In genomic region chr1:28934676-28935075, GRCh38 we compare ENCODE assay signal across 19 cellular contexts. TPM values are rescaled to one million over a fixed set of nuclear protein-coding genes. Genes with fewer than 3 reads are reported as not detected.
DNase-seq lines count a peak whose midpoint lies in the region; ATAC-seq and TF ChIP-seq lines count a peak whose summit lies in the region.
"Had no signal": no experiment of that assay in that cellular context is flagged by ENCODE, and none has a peak within 500 bp of the region (broad histone marks: within the 10 kb centered on the region; RNA-seq: fewer than 3 reads in every experiment).

No MANE protein-coding gene starts in this region.

- CTCF ChIA-PET in activated CD4-positive, alpha-beta memory T cell treated with anti-CD3 and anti-CD28 coated beads for 36 hours (lab: Charles Lee): no interaction called here

- no peak overlapping the region for H3K4me3 Mint-ChIP-seq in activated naive CD8-positive, alpha-beta T cell
- H3K4me3 Mint-ChIP-seq in activated naive CD8-positive, alpha-beta T cell treated with anti-CD3 and anti-CD28 coated beads, Interleukin-2, amount 50 U/mL, for 24 hours: no peak overlapping the region
- no peak overlapping the region for H3K4me3 Mint-ChIP-seq in activated CD4-positive, alpha-beta memory T cell treated with anti-CD3 and anti-CD28 coated beads for 36 hours
- H3K4me3 Mint-ChIP-seq: T-helper 1 cell treated with Interleukin-12 subunit alpha and Interleukin-12 subunit beta and Interleukin-4 antibody, amounts not matched to agents 30 μg/mL and 1 μg/mL, for 36 hours had no signal

- intact Hi-C loops in activated CD4-positive, alpha-beta memory T cell treated with anti-CD3 and anti-CD28 coated beads for 36 hours (cut with micrococcal nuclease): no loop called here

- peaks cover 72% of the 10 kb centered on the region for H3K4me1 Mint-ChIP-seq in activated naive CD8-positive, alpha-beta T cell (ENCODE audit: low read depth)
- peaks cover 69% of the 10 kb centered on the region for H3K4me1 Mint-ChIP-seq in activated naive CD8-positive, alpha-beta T cell treated with anti-CD3 and anti-CD28 coated beads, Interleukin-2, amount 50 U/mL, for 24 hours
- H3K4me1 Mint-ChIP-seq in activated CD4-positive, alpha-beta memory T cell treated with anti-CD3 and anti-CD28 coated beads for 36 hours (ENCODE audit: low read depth): peaks cover 72% of the 10 kb centered on the region

- TF ChIP-seq CTCF in epithelial cell of esophagus (IDR thresholded peaks at IDR 0.05; ENCODE audit: insufficient read depth, low read depth, low read length, missing control alignments): no peak

- no peak for ATAC-seq in activated naive CD8-positive, alpha-beta T cell treated with anti-CD3 and anti-CD28 coated beads, Interleukin-2, amount 50 U/mL, for 24 hours
- ATAC-seq in GM21786 (IDR thresholded peaks at IDR 0.05; ENCODE audit: unreplicated experiment): no peak

- H3K4me3 ChIP-seq in epithelial cell of esophagus (ENCODE audit: low read length): no peak overlapping the region
- H3K4me3 ChIP-seq: BLaER1, dorsolateral prefrontal cortex, lung had no signal

- no peaks in the 10 kb centered on the region for H3K27me3 Mint-ChIP-seq in activated naive CD8-positive, alpha-beta T cell
- H3K27me3 Mint-ChIP-seq in activated naive CD8-positive, alpha-beta T cell treated with anti-CD3 and anti-CD28 coated beads, Interleukin-2, amount 50 U/mL, for 24 hours: no peaks in the 10 kb centered on the region
- H3K27me3 Mint-ChIP-seq in activated CD4-positive, alpha-beta memory T cell treated with anti-CD3 and anti-CD28 coated beads for 36 hours: no peaks in the 10 kb centered on the region

- H3K27ac Mint-ChIP-seq in activated naive CD8-positive, alpha-beta T cell: peak overlapping the region; percentile 41
- no peak overlapping the region for H3K27ac Mint-ChIP-seq in activated naive CD8-positive, alpha-beta T cell treated with anti-CD3 and anti-CD28 coated beads, Interleukin-2, amount 50 U/mL, for 24 hours
- no peak overlapping the region for H3K27ac Mint-ChIP-seq in activated CD4-positive, alpha-beta memory T cell treated with anti-CD3 and anti-CD28 coated beads for 36 hours
- H3K27ac Mint-ChIP-seq: T-helper 1 cell treated with Interleukin-12 subunit alpha and Interleukin-12 subunit beta and Interleukin-4 antibody, amounts not matched to agents 30 μg/mL and 1 μg/mL, for 36 hours had no signal

- no peak for DNase-seq in activated naive CD8-positive, alpha-beta T cell treated with anti-CD3 and anti-CD28 coated beads, Interleukin-2, amount 50 U/mL, for 24 hours
- peak; percentile 59 for DNase-seq in M059J (ENCODE audit: low read depth)
- DNase-seq in epithelial cell of esophagus (ENCODE audit: low read depth): peak; percentile 22
- peak; percentile 23 for DNase-seq in stromal cell of bone marrow (ENCODE audit: low read depth)
- no peak for DNase-seq in activated CD4-positive, alpha-beta memory T cell treated with anti-CD3 and anti-CD28 coated beads for 36 hours
- no peak for DNase-seq in NCI-H2107 (lab: John Stamatoyannopoulos, UW)
- DNase-seq: activated CD4-positive, alpha-beta T cell treated with anti-CD3 and anti-CD28 coated beads, Interleukin-2, amount 50 U/mL, for 4 hours; activated CD8-positive, alpha-beta memory T cell treated with anti-CD3 and anti-CD28 coated beads, Interleukin-2, amount 50 U/mL, for 4 hours; cerebellar nuclear complex; dorsolateral prefrontal cortex; NCI-H1092 treated with DMSO at 0.1 percent for 48 hours; NCI-H1930; NCI-H2227 treated with DMSO at 0.1 percent for 48 hours; NCI-H748 treated with DMSO at 0.1 percent for 48 hours had no signal

- peaks cover 6% of the 10 kb centered on the region for H3K36me3 Mint-ChIP-seq in activated naive CD8-positive, alpha-beta T cell
- H3K36me3 Mint-ChIP-seq in activated naive CD8-positive, alpha-beta T cell treated with anti-CD3 and anti-CD28 coated beads, Interleukin-2, amount 50 U/mL, for 24 hours (ENCODE audit: low read depth): peaks cover 9% of the 10 kb centered on the region
- H3K36me3 Mint-ChIP-seq in activated CD4-positive, alpha-beta memory T cell treated with anti-CD3 and anti-CD28 coated beads for 36 hours: peaks cover 6% of the 10 kb centered on the region

- no peaks in the 10 kb centered on the region for H3K9me3 Mint-ChIP-seq in activated naive CD8-positive, alpha-beta T cell (ENCODE audit: low read depth)
- H3K9me3 Mint-ChIP-seq in activated naive CD8-positive, alpha-beta T cell treated with anti-CD3 and anti-CD28 coated beads, Interleukin-2, amount 50 U/mL, for 24 hours: peaks cover 5% of the 10 kb centered on the region
- peaks cover 6% of the 10 kb centered on the region for H3K9me3 Mint-ChIP-seq in activated CD4-positive, alpha-beta memory T cell treated with anti-CD3 and anti-CD28 coated beads for 36 hours

- POLR2A ChIA-PET in activated CD4-positive, alpha-beta memory T cell treated with anti-CD3 and anti-CD28 coated beads for 36 hours (lab: Charles Lee): no interaction called here

RNA-seq across cellular contexts. Expression of gene EPB41, which starts 20.3 kb away (rescaled TPM):
- total RNA-seq in M059J (2014; rRNA removed; shearing (Covaris generic)): 16.2 and 23.2 TPM in 2 replicates
- 10 to 100 TPM; 67.6 to 71.0 TPM for total RNA-seq in activated CD4-positive, alpha-beta memory T cell treated with anti-CD3 and anti-CD28 coated beads for 36 hours

Comparison
In these comparisons a context has a peak if more than half of its experiments do, and no peak if none do; other contexts are left out.
1. DNase-seq: peak in M059J (single experiment), epithelial cell of esophagus (single experiment) and stromal cell of bone marrow (single experiment); none in activated naive CD8-positive, alpha-beta T cell treated with anti-CD3 and anti-CD28 coated beads, Interleukin-2, amount 50 U/mL, for 24 hours (single experiment), activated CD4-positive, alpha-beta memory T cell treated with anti-CD3 and anti-CD28 coated beads for 36 hours (single experiment) and NCI-H2107 (single experiment).